Comparison of ENCODE assay signal across 22 cellular contexts in genomic region chr20:62445553-62446340, GRCh38.
"Had no signal": no experiment of that assay in that cellular context is flagged by ENCODE, and none has a peak within 500 bp of the region (broad histone marks: within the 10 kb centered on the region; RNA-seq: fewer than 3 reads in every experiment).

No MANE protein-coding gene starts in this region.

- DNase-seq: dorsolateral prefrontal cortex; effector CD8-positive, alpha-beta T cell; foreskin melanocyte; head of caudate nucleus; kidney; left cardiac atrium; left ventricle myocardium inferior; lower lobe of right lung; naive thymus-derived CD4-positive, alpha-beta T cell; nephron progenitor cell; psoas muscle; retina; spleen; stimulated activated CD4-positive, alpha-beta T cell treated with anti-CD3 and anti-CD28 coated beads, Interleukin-15, amount 100 ng/mL, for 24 hours; stimulated activated CD4-positive, alpha-beta T cell treated with anti-CD3 and anti-CD28 coated beads, Interleukin-1b, Interleukin-23, amount 100 ng/mL, for 48 hours; stimulated activated CD4-positive, alpha-beta T cell treated with anti-CD3 and anti-CD28 coated beads, Interleukin-4, amount 100 ng/mL, for 24 hours; stimulated activated naive CD4-positive, alpha-beta T cell treated with Interleukin-2 at 50 U/mL for 16 hours; tibial artery; upper lobe of right lung had no signal

- H3K4me1 ChIP-seq: left ventricle myocardium inferior, lower lobe of right lung, psoas muscle, spleen, tibial artery, upper lobe of right lung had no signal

- H3K9me3 ChIP-seq: left ventricle myocardium inferior, lower lobe of right lung, neutrophil, psoas muscle, spleen, tibial artery, upper lobe of right lung had no signal

- FAIRE-seq: kidney had no signal

- H3K4me3 ChIP-seq: coronary artery, dorsolateral prefrontal cortex, hepatocyte, left ventricle myocardium inferior, lower lobe of right lung, psoas muscle, spleen, tibial artery, upper lobe of right lung had no signal

- H3K27ac ChIP-seq: coronary artery, dorsolateral prefrontal cortex, hepatocyte, left ventricle myocardium inferior, lower lobe of right lung, neutrophil, psoas muscle, spleen, tibial artery, upper lobe of right lung had no signal

- H3K36me3 ChIP-seq: left ventricle myocardium inferior, lower lobe of right lung, neutrophil, spleen, tibial artery, upper lobe of right lung had no signal
